Comparison of ENCODE assay signal across 8 cellular contexts in the genomic region with DNA sequence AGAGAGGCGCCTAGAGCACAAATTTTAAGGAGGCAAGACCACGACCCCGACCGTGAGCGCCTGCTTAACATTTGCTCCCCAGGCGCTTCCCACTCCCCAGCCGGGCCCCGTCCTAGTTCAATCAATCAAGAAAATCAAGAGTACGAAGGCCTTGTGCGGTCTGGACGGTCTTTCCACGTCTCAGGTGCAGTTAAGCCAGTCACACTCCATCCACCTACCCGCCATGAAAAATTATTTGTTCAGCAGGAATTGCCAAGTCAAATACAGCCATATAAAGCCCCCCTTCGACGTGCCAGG. TPM values are rescaled to one million over a fixed set of nuclear protein-coding genes. Genes with fewer than 3 reads are reported as not detected.
DNase-seq lines count a peak whose midpoint lies in the region; ATAC-seq, FAIRE-seq and TF ChIP-seq lines count a peak whose summit lies in the region.

No MANE protein-coding gene starts in this region.

- peak overlapping the region; percentile 92 for H3K4me3 ChIP-seq in GM12878
- peak overlapping the region; percentile 70 to 88 for H3K4me3 ChIP-seq in testis

- no peaks in the 10 kb centered on the region for H3K9me3 Mint-ChIP-seq in CD14-positive monocyte

- SMC1A ChIA-PET in GM12878 (lab: Charles Lee; ENCODE audit: uncharacterized antibody, unreplicated experiment) = interaction anchor here (0.9 to 3.1 kb wide), 7 partner anchors 12 to 34 kb away, joined by 3 to 12 read pairs (median 3); a partner anchor contains a TSS

- H4K20me1 ChIP-seq in GM12878 (ENCODE audit: control insufficient read depth, insufficient read depth) = no peaks in the 10 kb centered on the region

- H3K36me3 Mint-ChIP-seq in CD14-positive monocyte = peaks cover 2 to 7% of the 10 kb centered on the region in 2 donors

- FAIRE-seq in GM12878 (lab: Jason Lieb, UNC) (no peak), RCC 7860 (lab: Jason Lieb, UNC) (no peak)

- H3K4me1 ChIP-seq in GM12878 (ENCODE audit: control insufficient read depth, insufficient read depth, low read length) = peaks cover 17% of the 10 kb centered on the region
- H3K4me1 ChIP-seq in testis = no peaks in the 10 kb centered on the region

- in situ Hi-C loops in GM12878 (cut with MboI) = no loop called here

- peak overlapping the region; percentile 95 for H3K9ac ChIP-seq in GM12878 (ENCODE audit: control insufficient read depth, insufficient read depth, low read length)

- POLR2A ChIA-PET in GM12878 (lab: Charles Lee) = interaction anchor here (1.9 to 6.7 kb wide), 4 partner anchors 12 to 34 kb away, joined by 12 to 73 read pairs (median 40); a partner anchor contains a TSS

- peaks cover 53% of the 10 kb centered on the region for H3K79me2 ChIP-seq in GM12878 (ENCODE audit: control insufficient read depth, insufficient read depth, low read length)

- intact Hi-C loops in CD14-positive monocyte (cut with micrococcal nuclease) (loop anchor here in 1 of 2 donors (2.0 to 5.0 kb wide), 2 partner anchors 13 to 34 kb away; no protein-coding TSS in a partner anchor), GM12878 (cut with micrococcal nuclease; ENCODE audit: unreplicated experiment) (loop anchor here (1.0 kb wide), 2 partner anchors 12 to 23 kb away; a partner anchor contains a TSS), testis (cut with DNase I; ENCODE audit: low total_unique reads) (no loop called here)

- TF ChIP-seq EP300 in GM12878 (IDR thresholded peaks at IDR 0.05; ENCODE audit: borderline replicate concordance in 1 of 2, control insufficient read depth in 1 of 2, low read depth in 2 of 2, low read length in 2 of 2) = no peak

- H3K4me1 Mint-ChIP-seq in CD14-positive monocyte = peaks cover 31% of the 10 kb centered on the region

- H2AFZ ChIP-seq in GM12878 (ENCODE audit: control insufficient read depth, low read depth, low read length) = peak overlapping the region; percentile 97

- H3K36me3 ChIP-seq in GM12878 (ENCODE audit: control insufficient read depth in 2 of 2, insufficient read depth in 2 of 2, low read length in 1 of 2) (no peaks in the 10 kb centered on the region; a peak in 1 of 4 replicates), testis (ENCODE audit: low read depth, missing control alignments) (no peaks in the 10 kb centered on the region)

- peak overlapping the region; percentile 100 for H3K27ac ChIP-seq in GM12878 (ENCODE audit: control insufficient read depth, insufficient read depth)
- H3K27ac ChIP-seq in testis = peak overlapping the region; percentile 94 to 95

- peak overlapping the region; percentile 90 to 99 (median 97) for H3K27ac Mint-ChIP-seq in CD14-positive monocyte

- H3K27me3 ChIP-seq in GM12878 (replicated peaks in 1 of 2; ENCODE audit: control insufficient read depth in 2 of 2, insufficient read depth in 2 of 2, low read length in 1 of 2) (no peaks in the 10 kb centered on the region), testis (no peaks in the 10 kb centered on the region)

- H3K4me2 ChIP-seq in GM12878 (ENCODE audit: control insufficient read depth, insufficient read depth) = peak overlapping the region; percentile 79

- H3K27me3 Mint-ChIP-seq in CD14-positive monocyte (ENCODE audit: low read depth in 3 of 3) = peaks cover 2 to 7% (median 7%) of the 10 kb centered on the region in 3 donors

- TF ChIP-seq POLR2A in GM12878 (IDR thresholded peaks at IDR 0.05; ENCODE audit: low read depth, low read length) (no peak), testis (IDR thresholded peaks at IDR 0.05) (no peak)

- CTCF ChIA-PET in GM12878 (lab: Yijun Ruan, JAX) = interaction anchor here (1.0 to 6.1 kb wide), 3 partner anchors 9 to 254 kb away, joined by 3 to 75 read pairs (median 3); a partner anchor contains a TSS

- H3K4me3 Mint-ChIP-seq in CD14-positive monocyte = peak overlapping the region; percentile 98 to 99

- no peaks in the 10 kb centered on the region for H3K9me3 ChIP-seq in GM12878 (replicated peaks; ENCODE audit: control insufficient read depth, insufficient read depth, low read length)
- no peaks in the 10 kb centered on the region for H3K9me3 ChIP-seq in testis

- under 1% methylated on average over 15 of the region's 15 CpGs for WGBS in GM12878 (ENCODE audit: insufficient coverage, insufficient replicate concordance, low lambda C conversion rate, missing lambda C conversion rate)
- 0% methylated on average over 14 to 15 of the region's 15 CpGs for WGBS in testis, 2 donors

- TF ChIP-seq RAD21 in GM12878 (IDR thresholded peaks at IDR 0.05; ENCODE audit: insufficient read depth, low read depth, low read length) = no peak

- DNase-seq in CD14-positive monocyte (ENCODE audit: low spot score) = no peak
- DNase-seq in GM12878 (ENCODE audit: low read depth, low spot score) = no peak
- no peak for DNase-seq in left lobe of liver (ENCODE audit: low spot score)
- no peak for DNase-seq in testis
- no peak for DNase-seq in NCI-H446 (lab: John Stamatoyannopoulos, UW)
- no peak for DNase-seq in RCC 7860 (ENCODE audit: low spot score)

- BruUV-seq in GM12878 (replicated peaks; lab: Mats Ljungman, UMichigan) = no TSS peak

- RAD21 ChIA-PET in GM12878 (lab: Charles Lee; ENCODE audit: unreplicated experiment) = interaction anchor here (0.9 to 4.6 kb wide), 5 partner anchors 23 to 170 kb away, joined by 3 to 29 read pairs (median 6); a partner anchor contains a TSS

- ATAC-seq in HG02852 (IDR thresholded peaks at IDR 0.05; ENCODE audit: unreplicated experiment) (peak; percentile 0), GM12878 (peak; percentile 6), left lobe of liver (peak; percentile 16), HG02973 (IDR thresholded peaks at IDR 0.05; ENCODE audit: unreplicated experiment) (no peak)

- TF ChIP-seq CTCF in CD14-positive monocyte (IDR thresholded peaks at IDR 0.05) (no peak), GM12878 (IDR thresholded peaks at IDR 0.05 in 2 of 3, conservative IDR thresholded peaks at IDR 0.05 in 1 of 3; ENCODE audit: control insufficient read depth in 2 of 3, extremely low read depth in 1 of 3, insufficient read depth in 1 of 3, low read depth in 3 of 3, low read length in 3 of 3) (no peak), testis (IDR thresholded peaks at IDR 0.05) (no peak)

RNA-seq across cellular contexts. Expression of a gene that starts 0.6 kb away (rescaled TPM):
- 10 to 100 TPM; 10.5 to 12.7 TPM for polyA plus RNA-seq in CD14-positive monocyte
- total RNA-seq in GM12878 (2013; cell fraction: nucleolus; rRNA removed) = 28.5 and 31.4 TPM in 2 replicates
- total RNA-seq in GM12878 (2014; rRNA removed) = 54.0 and 66.4 TPM in 2 replicates
- 47.9 and 52.3 TPM in 2 replicates for total RNA-seq in GM12878 (2014; rRNA removed; fragmentation: Illumina TruSeq; extraction: Trizol)
- 46.7 and 48.9 TPM in 2 replicates for total RNA-seq in GM12878 (2021)
- polyA plus RNA-seq in GM12878 (2011; ENCODE audit: low read depth) = 14.3 TPM
- polyA plus RNA-seq in GM12878 (2011; rRNA removed) = 36.9 and 50.7 TPM in 2 replicates
- 20.0 and 24.4 TPM in 2 replicates for polyA plus RNA-seq in GM12878 (2011; cell fraction: cytosol; rRNA removed)
- polyA plus RNA-seq in GM12878 (2011; cell fraction: nucleus; rRNA removed) = 16.7 and 18.2 TPM in 2 replicates
- 18.9 and 20.8 TPM in 2 replicates for polyA plus RNA-seq in GM12878 (2012)
- polyA plus RNA-seq in GM12878 (2014; fragmentation: Illumina TruSeq; extraction: Trizol) = 41.2 and 50.3 TPM in 2 replicates
- 100 to 1,000 TPM in 1 of 2 experiments, 10 to 100 TPM in 1; 63.9 to 110 TPM for polyA plus RNA-seq in GM12878 (2014; fragmentation: Nextera tagmentation; extraction: Ambion mirVana)
- polyA plus RNA-seq in GM12878 (2014; rRNA removed) = 42.8 and 45.3 TPM in 2 replicates
- 10 to 100 TPM; 86.0 to 86.7 TPM for polyA plus RNA-seq in GM12878 (2016; fragmentation: Nextera tagmentation; extraction: Ambion mirVana)
- 17.0 and 17.7 TPM in 2 replicates for polyA minus RNA-seq in GM12878 (2011; rRNA and poly(A)+ RNA removed)
- polyA minus RNA-seq in GM12878 (2011; cell fraction: cytosol; rRNA and poly(A)+ RNA removed) = 7.9 and 9.5 TPM in 2 replicates
- 11.5 and 17.0 TPM in 2 replicates for polyA minus RNA-seq in GM12878 (2011; cell fraction: nucleus; rRNA and poly(A)+ RNA removed)
- 4.8 TPM for total RNA-seq in left lobe of liver
- 10 to 100 TPM; 23.8 to 35.8 TPM for total RNA-seq in testis
- 85.7 TPM for polyA plus RNA-seq in testis (ENCODE audit: insufficient read depth, low read depth, low replicate concordance)

RNA-seq across cellular contexts. Expression of a gene that starts 11.9 kb away (rescaled TPM):
- polyA plus RNA-seq in CD14-positive monocyte (1,000 to 10,000 TPM; 2,325 to 2,965 TPM), GM12878 (2011; rRNA removed) (3,967 and 5,760 TPM in 2 replicates), GM12878 (2014; fragmentation: Illumina TruSeq; extraction: Trizol) (3,829 and 3,986 TPM in 2 replicates), GM12878 (2014; fragmentation: Nextera tagmentation; extraction: Ambion mirVana) (1,000 to 10,000 TPM; 7,374 to 7,763 TPM), GM12878 (2014; rRNA removed) (10,815 and 11,432 TPM in 2 replicates), GM12878 (2016; fragmentation: Nextera tagmentation; extraction: Ambion mirVana) (1,000 to 10,000 TPM; 2,685 to 2,702 TPM), testis (ENCODE audit: insufficient read depth, low read depth, low replicate concordance) (1,765 TPM)
- 345 and 424 TPM in 2 replicates for total RNA-seq in GM12878 (2013; cell fraction: nucleolus; rRNA removed)
- total RNA-seq in GM12878 (2014; rRNA removed) (4,733 and 4,923 TPM in 2 replicates), GM12878 (2014; rRNA removed; fragmentation: Illumina TruSeq; extraction: Trizol) (3,284 and 3,322 TPM in 2 replicates), GM12878 (2021) (2,727 and 2,890 TPM in 2 replicates), left lobe of liver (469 TPM), testis (1,000 to 10,000 TPM; 2,556 to 3,974 TPM)
- 3,291 TPM for polyA plus RNA-seq in GM12878 (2011; ENCODE audit: low read depth)
- 7,866 and 27,616 TPM in 2 replicates for polyA plus RNA-seq in GM12878 (2011; cell fraction: cytosol; rRNA removed)
- polyA plus RNA-seq in GM12878 (2011; cell fraction: nucleus; rRNA removed) = 1,846 and 2,118 TPM in 2 replicates
- 13,737 and 20,851 TPM in 2 replicates for polyA plus RNA-seq in GM12878 (2012)
- polyA minus RNA-seq in GM12878 (2011; rRNA and poly(A)+ RNA removed) = 879 and 1,132 TPM in 2 replicates
- 471 and 480 TPM in 2 replicates for polyA minus RNA-seq in GM12878 (2011; cell fraction: cytosol; rRNA and poly(A)+ RNA removed)
- 234 and 334 TPM in 2 replicates for polyA minus RNA-seq in GM12878 (2011; cell fraction: nucleus; rRNA and poly(A)+ RNA removed)

RNA-seq across cellular contexts. Expression of a gene that starts 22.3 kb away (rescaled TPM):
- polyA plus RNA-seq in CD14-positive monocyte (100 to 1,000 TPM; 408 to 454 TPM), GM12878 (2011; rRNA removed) (230 and 328 TPM in 2 replicates), GM12878 (2014; fragmentation: Illumina TruSeq; extraction: Trizol) (618 and 667 TPM in 2 replicates), GM12878 (2014; fragmentation: Nextera tagmentation; extraction: Ambion mirVana) (1,000 to 10,000 TPM; 1,365 to 1,379 TPM), GM12878 (2014; rRNA removed) (397 and 441 TPM in 2 replicates), GM12878 (2016; fragmentation: Nextera tagmentation; extraction: Ambion mirVana) (100 to 1,000 TPM; 541 to 571 TPM), testis (ENCODE audit: insufficient read depth, low read depth, low replicate concordance) (193 TPM)
- total RNA-seq in GM12878 (2013; cell fraction: nucleolus; rRNA removed) = 33.9 and 35.8 TPM in 2 replicates
- total RNA-seq in GM12878 (2014; rRNA removed) (260 and 320 TPM in 2 replicates), GM12878 (2014; rRNA removed; fragmentation: Illumina TruSeq; extraction: Trizol) (549 and 554 TPM in 2 replicates), GM12878 (2021) (222 and 226 TPM in 2 replicates), left lobe of liver (85.2 TPM), testis (100 to 1,000 TPM; 102 to 114 TPM)
- 592 TPM for polyA plus RNA-seq in GM12878 (2011; ENCODE audit: low read depth)
- polyA plus RNA-seq in GM12878 (2011; cell fraction: cytosol; rRNA removed) = 147 and 155 TPM in 2 replicates
- polyA plus RNA-seq in GM12878 (2011; cell fraction: nucleus; rRNA removed) = 101 and 103 TPM in 2 replicates
- 493 and 622 TPM in 2 replicates for polyA plus RNA-seq in GM12878 (2012)
- polyA minus RNA-seq in GM12878 (2011; rRNA and poly(A)+ RNA removed) = 86.5 and 135 TPM in 2 replicates
- polyA minus RNA-seq in GM12878 (2011; cell fraction: cytosol; rRNA and poly(A)+ RNA removed) = 33.3 and 38.7 TPM in 2 replicates
- 10.8 and 14.1 TPM in 2 replicates for polyA minus RNA-seq in GM12878 (2011; cell fraction: nucleus; rRNA and poly(A)+ RNA removed)

RNA-seq across cellular contexts. Expression of a gene that starts 22.5 kb away (rescaled TPM):
- 10 to 100 TPM; 36.3 to 38.0 TPM for polyA plus RNA-seq in CD14-positive monocyte
- 32.0 and 34.6 TPM in 2 replicates for total RNA-seq in GM12878 (2013; cell fraction: nucleolus; rRNA removed)
- 51.8 and 57.9 TPM in 2 replicates for total RNA-seq in GM12878 (2014; rRNA removed)
- 38.5 and 38.6 TPM in 2 replicates for total RNA-seq in GM12878 (2014; rRNA removed; fragmentation: Illumina TruSeq; extraction: Trizol)
- total RNA-seq in GM12878 (2021) = 47.9 and 49.5 TPM in 2 replicates
- 3.2 TPM for polyA plus RNA-seq in GM12878 (2011; ENCODE audit: low read depth)
- 26.6 and 35.3 TPM in 2 replicates for polyA plus RNA-seq in GM12878 (2011; rRNA removed)
- polyA plus RNA-seq in GM12878 (2011; cell fraction: cytosol; rRNA removed) = 23.4 and 24.2 TPM in 2 replicates
- polyA plus RNA-seq in GM12878 (2011; cell fraction: nucleus; rRNA removed) = 15.5 and 17.3 TPM in 2 replicates
- 16.5 and 26.1 TPM in 2 replicates for polyA plus RNA-seq in GM12878 (2012)
- 38.0 and 45.9 TPM in 2 replicates for polyA plus RNA-seq in GM12878 (2014; fragmentation: Illumina TruSeq; extraction: Trizol)
- polyA plus RNA-seq in GM12878 (2014; fragmentation: Nextera tagmentation; extraction: Ambion mirVana) = under 1 TPM in 1 of 2 experiments, not detected in 1; 0.03 TPM
- 32.9 and 34.7 TPM in 2 replicates for polyA plus RNA-seq in GM12878 (2014; rRNA removed)
- 10 to 100 TPM; 38.0 to 39.3 TPM for polyA plus RNA-seq in GM12878 (2016; fragmentation: Nextera tagmentation; extraction: Ambion mirVana)
- polyA minus RNA-seq in GM12878 (2011; rRNA and poly(A)+ RNA removed) = 25.2 and 31.7 TPM in 2 replicates
- polyA minus RNA-seq in GM12878 (2011; cell fraction: cytosol; rRNA and poly(A)+ RNA removed) = 13.8 and 15.4 TPM in 2 replicates
- polyA minus RNA-seq in GM12878 (2011; cell fraction: nucleus; rRNA and poly(A)+ RNA removed) = 18.0 and 25.3 TPM in 2 replicates
- total RNA-seq in left lobe of liver = 40.7 TPM
- 10 to 100 TPM; 88.8 to 89.1 TPM for total RNA-seq in testis
- 58.3 TPM for polyA plus RNA-seq in testis (ENCODE audit: insufficient read depth, low read depth, low replicate concordance)

RNA-seq across cellular contexts. Expression of a gene that starts 36.9 kb away (rescaled TPM):
- 1 to 10 TPM; 6.8 to 6.9 TPM for polyA plus RNA-seq in CD14-positive monocyte
- 7.8 and 8.1 TPM in 2 replicates for total RNA-seq in GM12878 (2013; cell fraction: nucleolus; rRNA removed)
- 12.6 and 14.0 TPM in 2 replicates for total RNA-seq in GM12878 (2014; rRNA removed)
- total RNA-seq in GM12878 (2014; rRNA removed; fragmentation: Illumina TruSeq; extraction: Trizol) = 8.7 and 9.9 TPM in 2 replicates
- total RNA-seq in GM12878 (2021) = 10.5 and 12.0 TPM in 2 replicates
- 2.0 TPM for polyA plus RNA-seq in GM12878 (2011; ENCODE audit: low read depth)
- 9.0 and 13.3 TPM in 2 replicates for polyA plus RNA-seq in GM12878 (2011; rRNA removed)
- 4.3 and 6.2 TPM in 2 replicates for polyA plus RNA-seq in GM12878 (2011; cell fraction: cytosol; rRNA removed)
- polyA plus RNA-seq in GM12878 (2011; cell fraction: nucleus; rRNA removed) = 2.9 and 4.4 TPM in 2 replicates
- 5.2 and 6.3 TPM in 2 replicates for polyA plus RNA-seq in GM12878 (2012)
- 10.3 and 12.4 TPM in 2 replicates for polyA plus RNA-seq in GM12878 (2014; fragmentation: Illumina TruSeq; extraction: Trizol)
- polyA plus RNA-seq in GM12878 (2014; fragmentation: Nextera tagmentation; extraction: Ambion mirVana) = 1 to 10 TPM; 5.7 to 6.1 TPM
- 10.7 and 11.4 TPM in 2 replicates for polyA plus RNA-seq in GM12878 (2014; rRNA removed)
- polyA plus RNA-seq in GM12878 (2016; fragmentation: Nextera tagmentation; extraction: Ambion mirVana) = 10 to 100 TPM; 21.2 to 24.7 TPM
- 2.6 and 3.2 TPM in 2 replicates for polyA minus RNA-seq in GM12878 (2011; rRNA and poly(A)+ RNA removed)
- 2.6 and 3.2 TPM in 2 replicates for polyA minus RNA-seq in GM12878 (2011; cell fraction: cytosol; rRNA and poly(A)+ RNA removed)
- polyA minus RNA-seq in GM12878 (2011; cell fraction: nucleus; rRNA and poly(A)+ RNA removed) = 2.2 and 3.6 TPM in 2 replicates
- 6.7 TPM for total RNA-seq in left lobe of liver
- 10 to 100 TPM; 15.3 to 18.2 TPM for total RNA-seq in testis
- polyA plus RNA-seq in testis (ENCODE audit: insufficient read depth, low read depth, low replicate concordance) = 12.7 TPM
